10 cellular contexts compared by ENCODE assay signal in the genomic region with DNA sequence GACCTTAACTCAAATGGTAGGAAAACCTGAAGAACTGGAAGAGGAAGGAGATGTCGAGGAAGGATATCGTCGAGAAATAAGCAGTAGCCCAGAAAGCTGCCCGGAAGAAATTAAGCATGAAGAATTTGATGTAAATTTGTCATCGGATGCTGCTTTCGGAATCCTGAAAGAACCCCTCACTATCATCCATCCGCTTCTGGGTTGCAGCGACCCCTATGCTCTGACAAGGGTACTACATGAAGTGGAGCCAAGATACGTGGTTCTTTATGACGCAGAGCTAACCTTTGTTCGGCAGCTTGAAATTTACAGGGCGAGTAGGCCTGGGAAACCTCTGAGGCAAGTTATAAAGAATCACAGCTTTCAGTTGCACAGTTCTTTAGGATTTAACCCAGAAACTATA. TPM values are rescaled to one million over a fixed set of nuclear protein-coding genes. Genes with fewer than 3 reads are reported as not detected.
DNase-seq lines count a peak whose midpoint lies in the region; ATAC-seq, FAIRE-seq and TF ChIP-seq lines count a peak whose summit lies in the region.
"Had no signal": no experiment of that assay in that cellular context is flagged by ENCODE, and none has a peak within 500 bp of the region (broad histone marks: within the 10 kb centered on the region; RNA-seq: fewer than 3 reads in every experiment).

No MANE protein-coding gene starts in this region.

- peaks cover 4% of the 10 kb centered on the region; the same call in 1 of the 2 replicates for H3K4me1 ChIP-seq in PC-3 (ENCODE audit: insufficient read depth, low read length)
- no peaks in the 10 kb centered on the region for H3K4me1 ChIP-seq in foreskin keratinocyte
- H3K4me1 ChIP-seq: Peyer's patch had no signal

- no TSS peak for BruUV-seq in PC-3 (replicated peaks; lab: Mats Ljungman, UMichigan)

- TF ChIP-seq CTCF in PC-3 (conservative IDR thresholded peaks at IDR 0.05; ENCODE audit: low read depth, low read length), result peak; percentile 57
- peak; percentile 55 for TF ChIP-seq CTCF in foreskin keratinocyte (conservative IDR thresholded peaks at IDR 0.05)

- ATAC-seq in PC-3, result no peak
- no peak for ATAC-seq in foreskin keratinocyte
- no peak for ATAC-seq in GM21526 (IDR thresholded peaks at IDR 0.05; ENCODE audit: low FRiP score, unreplicated experiment)

- H3K9ac ChIP-seq in PC-3 (ENCODE audit: low read length), result no peak overlapping the region

- CTCF ChIA-PET in PC-3 (lab: Charles Lee), result no interaction called here

- peaks cover 15% of the 10 kb centered on the region for H3K36me3 ChIP-seq in PC-3 (ENCODE audit: low read depth, low read length)

- H3K27ac ChIP-seq in PC-3 (ENCODE audit: low read length) (no peak overlapping the region), foreskin keratinocyte (no peak overlapping the region), caudate nucleus (ENCODE audit: low read depth, low read length) (no peak overlapping the region)
- H3K27ac ChIP-seq: Peyer's patch had no signal

- H3K4me3 ChIP-seq in PC-3 (ENCODE audit: low read length), result no peak overlapping the region
- H3K4me3 ChIP-seq: Peyer's patch had no signal

- DNase-seq in stimulated activated CD4-positive, alpha-beta T cell treated with anti-CD3 and anti-CD28 coated beads, Interleukin-2, amount 100 ng/mL, for 24 hours, result peak; percentile 27 to 31
- no peak for DNase-seq in stimulated activated CD4-positive, alpha-beta T cell treated with anti-CD3 and anti-CD28 coated beads, Interleukin-4, amount 100 ng/mL, for 1 hour
- DNase-seq in PC-3 (peak; percentile 9), foreskin keratinocyte (no peak), caudate nucleus (lab: John Stamatoyannopoulos, UW) (no peak), T-helper 1 cell (no peak), frontal cortex (ENCODE audit: low spot score in 2 of 2) (no peak)
- DNase-seq: Peyer's patch had no signal

- no peak overlapping the region for H3K4me2 ChIP-seq in PC-3 (ENCODE audit: low read length)

- H4K20me1 ChIP-seq in PC-3 (ENCODE audit: low read length), result no peaks in the 10 kb centered on the region

- FAIRE-seq in frontal cortex (lab: Jason Lieb, UNC), result no peak
- FAIRE-seq: G401.6 had no signal

- H3K9me2 ChIP-seq in PC-3 (replicated peaks; ENCODE audit: low read length), result no peaks in the 10 kb centered on the region

- H2AFZ ChIP-seq in PC-3 (ENCODE audit: low read length), result no peak overlapping the region

- H3K79me2 ChIP-seq in PC-3 (ENCODE audit: low read length), result no peaks in the 10 kb centered on the region

- intact Hi-C loops in PC-3 (cut with micrococcal nuclease), result no loop called here

- POLR2A ChIA-PET in PC-3 (lab: Charles Lee; ENCODE audit: unreplicated experiment), result no interaction called here

- H3K27me3 ChIP-seq in PC-3 (ENCODE audit: low read length), result no peaks in the 10 kb centered on the region
- H3K27me3 ChIP-seq in foreskin keratinocyte, result no peaks in the 10 kb centered on the region
- H3K27me3 ChIP-seq: Peyer's patch had no signal

- no peaks in the 10 kb centered on the region for H3F3A ChIP-seq in PC-3 (ENCODE audit: low read length, unreplicated experiment)

- H3K9me3 ChIP-seq in PC-3 (ENCODE audit: low read length), result no peaks in the 10 kb centered on the region
- H3K9me3 ChIP-seq: Peyer's patch had no signal

RNA-seq across cellular contexts. Expression of a gene that starts 15.5 kb away (rescaled TPM):
- total RNA-seq in PC-3 (2014; rRNA removed) (3.2 and 4.9 TPM in 2 replicates), foreskin keratinocyte (6.3 and 7.2 TPM in 2 replicates), frontal cortex (11.8 TPM)
- polyA plus RNA-seq in foreskin keratinocyte, result 1.0 and 1.3 TPM in 2 replicates

Comparison
In these comparisons a context has a peak if more than half of its experiments do, and no peak if none do; other contexts are left out.
1. DNase-seq: peak in stimulated activated CD4-positive, alpha-beta T cell treated with anti-CD3 and anti-CD28 coated beads, Interleukin-2, amount 100 ng/mL, for 24 hours (2 of 2) and PC-3 (single experiment); none in stimulated activated CD4-positive, alpha-beta T cell treated with anti-CD3 and anti-CD28 coated beads, Interleukin-4, amount 100 ng/mL, for 1 hour (single experiment), foreskin keratinocyte (0 of 2), caudate nucleus (0 of 61), T-helper 1 cell (0 of 5) and frontal cortex (0 of 2).